Comparison of ENCODE assay signal across 35 cellular contexts in the genomic region with DNA sequence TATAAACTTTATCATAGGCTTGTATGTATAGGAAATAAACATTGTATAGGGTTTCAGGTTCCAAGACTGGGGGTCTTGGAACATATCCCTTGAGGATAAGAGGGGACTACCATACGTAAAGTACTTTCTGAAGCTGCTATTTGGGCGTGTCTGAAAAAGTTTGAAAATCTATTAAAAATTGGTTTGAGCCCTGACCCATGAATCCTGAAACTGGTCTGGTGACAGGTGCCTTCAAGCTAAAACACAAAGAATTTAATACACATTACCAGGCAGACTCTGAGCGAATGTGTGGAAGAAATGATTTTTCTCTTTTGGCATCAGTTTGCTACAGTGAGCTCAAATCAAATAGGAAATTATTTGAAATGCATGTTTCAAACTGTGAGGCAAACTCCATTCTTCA. TPM values are rescaled to one million over a fixed set of nuclear protein-coding genes. Genes with fewer than 3 reads are reported as not detected.
"Had no signal": no experiment of that assay in that cellular context is flagged by ENCODE, and none has a peak within 500 bp of the region (broad histone marks: within the 10 kb centered on the region; RNA-seq: fewer than 3 reads in every experiment).

No MANE protein-coding gene starts in this region.

- H3K27ac ChIP-seq: adrenal gland, ascending aorta, body of pancreas, brain microvascular endothelial cell, breast epithelium, cardiac muscle cell had no signal

- H3K27me3 ChIP-seq: adrenal gland, ascending aorta, body of pancreas, brain microvascular endothelial cell, breast epithelium had no signal

- H3K9me3 ChIP-seq: adrenal gland, ascending aorta, body of pancreas, breast epithelium had no signal

- H3K36me3 ChIP-seq: adrenal gland, ascending aorta, brain microvascular endothelial cell, breast epithelium, cardiac muscle cell had no signal

- H3K4me3 ChIP-seq: adrenal gland, ascending aorta, body of pancreas, breast epithelium, cardiac muscle cell had no signal

- ATAC-seq: activated naive CD4-positive, alpha-beta T cell treated with anti-CD3 and anti-CD28 coated beads, Interleukin-2, amount 50 U/mL, for 72 hours; activated naive CD8-positive, alpha-beta T cell treated with anti-CD3 and anti-CD28 coated beads, Interleukin-2, amount 50 U/mL, for 24 hours; activated T-cell treated with anti-CD3 and anti-CD28 coated beads, Interleukin-2, amount 50 U/mL, for 4 hours; activated T-cell treated with anti-CD3 and anti-CD28 coated beads, Interleukin-2, amount 50 U/mL, for 72 hours; activated T-helper 17 cell treated with anti-CD3 and anti-CD28 coated beads, Interleukin-2, amount 50 U/mL, for 72 hours; body of pancreas had no signal

- FAIRE-seq: astrocyte, bronchial epithelial cell had no signal

- H3K4me1 ChIP-seq: adrenal gland, ascending aorta, body of pancreas, breast epithelium had no signal

- DNase-seq: activated effector memory CD4-positive, alpha-beta T cell treated with anti-CD3 and anti-CD28 coated beads, Interleukin-2, amount 50 U/mL, for 16 hours; activated effector memory CD4-positive, alpha-beta T cell treated with Interleukin-2 at 50 U/mL for 16 hours; activated gamma-delta T cell; activated gamma-delta T cell treated with Interleukin-2 at 50 U/mL for 16 hours; activated naive CD4-positive, alpha-beta T cell; activated naive CD4-positive, alpha-beta T cell treated with anti-CD3 and anti-CD28 coated beads for 36 hours; activated naive CD4-positive, alpha-beta T cell treated with anti-CD3 and anti-CD28 coated beads, Interleukin-2, amount 10 ng/mL, durations not matched to agents 7 days and 5 days; activated naive CD4-positive, alpha-beta T cell treated with anti-CD3 and anti-CD28 coated beads, Interleukin-2, amount 50 U/mL, for 16 hours; activated naive CD4-positive, alpha-beta T cell treated with Interleukin-2 at 50 U/mL for 16 hours; activated naive CD8-positive, alpha-beta T cell treated with anti-CD3 and anti-CD28 coated beads for 36 hours; activated naive CD8-positive, alpha-beta T cell treated with anti-CD3 and anti-CD28 coated beads, Interleukin-2, amount 10 ng/mL, durations not matched to agents 7 days and 5 days; activated naive CD8-positive, alpha-beta T cell treated with anti-CD3 and anti-CD28 coated beads, Interleukin-2, amount 50 U/mL, for 24 hours; activated T-cell treated with anti-CD3 and anti-CD28 coated beads, Interleukin-2, amount 50 U/mL, for 1 hour; activated T-cell treated with anti-CD3 and anti-CD28 coated beads, Interleukin-2, amount 50 U/mL, for 24 hours; activated T-cell treated with anti-CD3 and anti-CD28 coated beads, Interleukin-2, amount 50 U/mL, for 4 hours; activated T-cell treated with anti-CD3 and anti-CD28 coated beads, Interleukin-2, amount 50 U/mL, for 48 hours; activated T-cell treated with anti-CD3 and anti-CD28 coated beads, Interleukin-2, amount 50 U/mL, for 72 hours; adrenal gland; amniotic stem cell; amygdala; anterior cingulate cortex; aorta; body of pancreas; brain microvascular endothelial cell; caudate nucleus; central memory CD4-positive, alpha-beta T cell; cerebellar nuclear complex had no signal

RNA-seq across cellular contexts. Expression of gene TF, which starts 16.3 kb away (rescaled TPM):
- total RNA-seq: activated T-helper 1 cell treated with anti-CD3 and anti-CD28 coated beads, Interleukin-12 subunit alpha, Interleukin-12 subunit beta, Interleukin-2, Interleukin-4 antibody, amounts not matched to agents 30 ng/mL and 10 ng/mL and 1 ng/mL, durations not matched to agents 14 hours and 24 hours and 36 hours had no signal
